ENCODE assay signal across 23 cellular contexts in genomic region chr20:51028616-51029263, GRCh38. TPM values are rescaled to one million over a fixed set of nuclear protein-coding genes. Genes with fewer than 3 reads are reported as not detected.
"Had no signal": no experiment of that assay in that cellular context is flagged by ENCODE, and none has a peak within 500 bp of the region (broad histone marks: within the 10 kb centered on the region; RNA-seq: fewer than 3 reads in every experiment).

No MANE protein-coding gene starts in this region.

- H3K27me3 ChIP-seq: ascending aorta had no signal

- H3K4me3 ChIP-seq: ascending aorta, left lung, mucosa of descending colon, suprapubic skin had no signal

- DNase-seq: activated CD4-positive, alpha-beta T cell treated with anti-CD3 and anti-CD28 coated beads for 48 hours; activated CD8-positive, alpha-beta memory T cell treated with anti-CD3 and anti-CD28 coated beads, Interleukin-2, amount 50 U/mL, for 48 hours; activated CD8-positive, alpha-beta T cell treated with anti-CD3 and anti-CD28 coated beads, Interleukin-2, amount 10 ng/mL, durations not matched to agents 7 days and 5 days; activated naive CD4-positive, alpha-beta T cell; hippocampal formation; kidney; left lung; mammary epithelial cell; mucosa of descending colon; naive thymus-derived CD4-positive, alpha-beta T cell; posterior cingulate gyrus; retina; stimulated activated CD4-positive, alpha-beta T cell treated with anti-CD3 and anti-CD28 coated beads, Interleukin-15, amount 100 ng/mL, for 24 hours; stimulated activated CD4-positive, alpha-beta T cell treated with anti-CD3 and anti-CD28 coated beads, Interleukin-4, amount 100 ng/mL, for 24 hours; stimulated activated naive CD8-positive, alpha-beta T cell treated with anti-CD3 and anti-CD28 coated beads, Interleukin-15, Interleukin-2, amounts not matched to agents 100 U/mL and 50 U/mL, for 24 hours; T-helper 1 cell; T1000; trophoblast cell had no signal

- H3K4me1 ChIP-seq: ascending aorta, left lung had no signal

- H3K36me3 ChIP-seq: ascending aorta, left lung, suprapubic skin had no signal

- H3K27ac Mint-ChIP-seq: activated CD8-positive, alpha-beta T cell treated with anti-CD3 and anti-CD28 coated beads, Interleukin-2, amount 10 ng/mL, durations not matched to agents 7 days and 5 days; activated T-helper 1 cell treated with anti-CD3 and anti-CD28 coated beads, Interleukin-12 subunit alpha, Interleukin-12 subunit beta, Interleukin-2, Interleukin-4 antibody, amounts not matched to agents 30 ng/mL and 10 ng/mL and 1 ng/mL, durations not matched to agents 14 hours and 24 hours and 36 hours; naive thymus-derived CD4-positive, alpha-beta T cell had no signal

- FAIRE-seq: endometrium, kidney had no signal

- H3K4me3 Mint-ChIP-seq: activated CD8-positive, alpha-beta T cell treated with anti-CD3 and anti-CD28 coated beads, Interleukin-2, amount 10 ng/mL, durations not matched to agents 7 days and 5 days; activated T-helper 1 cell treated with anti-CD3 and anti-CD28 coated beads, Interleukin-12 subunit alpha, Interleukin-12 subunit beta, Interleukin-2, Interleukin-4 antibody, amounts not matched to agents 30 ng/mL and 10 ng/mL and 1 ng/mL, durations not matched to agents 14 hours and 24 hours and 36 hours; naive thymus-derived CD4-positive, alpha-beta T cell had no signal

- H3K9me3 Mint-ChIP-seq: activated T-helper 1 cell treated with anti-CD3 and anti-CD28 coated beads, Interleukin-12 subunit alpha, Interleukin-12 subunit beta, Interleukin-2, Interleukin-4 antibody, amounts not matched to agents 30 ng/mL and 10 ng/mL and 1 ng/mL, durations not matched to agents 14 hours and 24 hours and 36 hours had no signal

- ATAC-seq: activated CD8-positive, alpha-beta T cell treated with anti-CD3 and anti-CD28 coated beads, Interleukin-2, amount 10 ng/mL, durations not matched to agents 7 days and 5 days; esophagus mucosa; left lung; mucosa of descending colon; naive thymus-derived CD4-positive, alpha-beta T cell; stimulated activated naive CD8-positive, alpha-beta T cell treated with anti-CD3 and anti-CD28 coated beads, Interleukin-15, Interleukin-2, amounts not matched to agents 100 U/mL and 50 U/mL, for 24 hours had no signal

- H3K27ac ChIP-seq: ascending aorta, left lung, suprapubic skin had no signal

- H3K9me3 ChIP-seq: ascending aorta, left lung, mucosa of descending colon, suprapubic skin had no signal

RNA-seq across cellular contexts. Expression of gene KCNG1, which starts 5.8 kb away (rescaled TPM):
- total RNA-seq: activated CD8-positive, alpha-beta T cell treated with anti-CD3 and anti-CD28 coated beads, Interleukin-2, amount 10 ng/mL, durations not matched to agents 7 days and 5 days had no signal
- polyA plus RNA-seq: naive thymus-derived CD4-positive, alpha-beta T cell had no signal
